In genomic region chr17:77451894-77452852, GRCh38 we compare ENCODE assay signal across 8 cellular contexts.
DNase-seq lines count a peak whose midpoint lies in the region; ATAC-seq, FAIRE-seq and TF ChIP-seq lines count a peak whose summit lies in the region.

No MANE protein-coding gene starts in this region.

- H3K36me3 ChIP-seq in astrocyte (ENCODE audit: insufficient read depth, low read length) = no peaks in the 10 kb centered on the region

- H3K27ac Mint-ChIP-seq in T-helper 1 cell treated with Interleukin-12 subunit alpha and Interleukin-12 subunit beta and Interleukin-4 antibody, amounts not matched to agents 30 μg/mL and 1 μg/mL, for 36 hours = peak overlapping the region; percentile 96
- H3K27ac Mint-ChIP-seq in astrocyte (ENCODE audit: unreplicated experiment) = peak overlapping the region; percentile 85

- no peaks in the 10 kb centered on the region for H3K27me3 ChIP-seq in astrocyte (ENCODE audit: insufficient read depth, low read length)

- peaks cover 47% of the 10 kb centered on the region for H3K36me3 Mint-ChIP-seq in T-helper 1 cell treated with Interleukin-12 subunit alpha and Interleukin-12 subunit beta and Interleukin-4 antibody, amounts not matched to agents 30 μg/mL and 1 μg/mL, for 36 hours (ENCODE audit: low read depth)
- peaks cover 8% of the 10 kb centered on the region for H3K36me3 Mint-ChIP-seq in astrocyte (ENCODE audit: low read depth, unreplicated experiment)

- H3K27ac ChIP-seq in astrocyte (ENCODE audit: low read depth, low read length) = peak overlapping the region; percentile 94

- H3K4me1 ChIP-seq in astrocyte (ENCODE audit: insufficient read depth, low read length) = peaks cover 78% of the 10 kb centered on the region

- peak overlapping the region; percentile 91 for H3K9ac ChIP-seq in astrocyte (ENCODE audit: low read length)

- no peaks in the 10 kb centered on the region for H3K9me3 ChIP-seq in astrocyte (ENCODE audit: insufficient read depth, low read depth, low read length)

- H3K79me2 ChIP-seq in astrocyte (ENCODE audit: insufficient read depth, low read length) = peaks cover 92% of the 10 kb centered on the region

- no peak for FAIRE-seq in astrocyte (lab: Jason Lieb, UNC)

- no peak for ATAC-seq in GM19395 (IDR thresholded peaks at IDR 0.05; ENCODE audit: unreplicated experiment)

- peaks cover 99% of the 10 kb centered on the region for H4K20me1 ChIP-seq in astrocyte (ENCODE audit: insufficient read depth, low read length)

- TF ChIP-seq CTCF in astrocyte (IDR thresholded peaks at IDR 0.05; ENCODE audit: insufficient read depth, low read depth, low read length) = no peak

- H3K27me3 Mint-ChIP-seq in T-helper 1 cell treated with Interleukin-12 subunit alpha and Interleukin-12 subunit beta and Interleukin-4 antibody, amounts not matched to agents 30 μg/mL and 1 μg/mL, for 36 hours (ENCODE audit: low read depth) = no peaks in the 10 kb centered on the region
- no peaks in the 10 kb centered on the region for H3K27me3 Mint-ChIP-seq in astrocyte (ENCODE audit: low read depth, unreplicated experiment)

- DNase-seq in T-helper 1 cell (no peak), NCI-H446 (lab: John Stamatoyannopoulos, UW) (peak; percentile 60 to 81), astrocyte (ENCODE audit: low read depth) (peak; percentile 69), retina (peak; percentile 90), NCI-H128 (lab: John Stamatoyannopoulos, UW; ENCODE audit: unreplicated experiment) (no peak)

- H3K4me1 Mint-ChIP-seq in T-helper 1 cell treated with Interleukin-12 subunit alpha and Interleukin-12 subunit beta and Interleukin-4 antibody, amounts not matched to agents 30 μg/mL and 1 μg/mL, for 36 hours (ENCODE audit: low read depth) = peaks cover 61% of the 10 kb centered on the region
- H3K4me1 Mint-ChIP-seq in astrocyte (ENCODE audit: low read depth, unreplicated experiment) = peaks cover 42% of the 10 kb centered on the region

- no peak overlapping the region for H2AFZ ChIP-seq in astrocyte (ENCODE audit: low read depth, low read length)

- H3K9me3 Mint-ChIP-seq in T-helper 1 cell treated with Interleukin-12 subunit alpha and Interleukin-12 subunit beta and Interleukin-4 antibody, amounts not matched to agents 30 μg/mL and 1 μg/mL, for 36 hours = no peaks in the 10 kb centered on the region
- H3K9me3 Mint-ChIP-seq in astrocyte (ENCODE audit: unreplicated experiment) = no peaks in the 10 kb centered on the region

- H3K4me3 Mint-ChIP-seq in T-helper 1 cell treated with Interleukin-12 subunit alpha and Interleukin-12 subunit beta and Interleukin-4 antibody, amounts not matched to agents 30 μg/mL and 1 μg/mL, for 36 hours = peak overlapping the region; percentile 100
- peak overlapping the region; percentile 96 for H3K4me3 Mint-ChIP-seq in astrocyte (ENCODE audit: unreplicated experiment)

- H3K4me2 ChIP-seq in astrocyte (ENCODE audit: low read length) = peak overlapping the region; percentile 94

- H3K4me3 ChIP-seq in astrocyte (ENCODE audit: insufficient read depth, low read depth, low read length) (peak overlapping the region; percentile 63), iPS-11a (ENCODE audit: low read depth, low read length) (peak overlapping the region; percentile 55)

Comparison
In these comparisons a context has a peak if more than half of its experiments do, and no peak if none do; other contexts are left out.
1. DNase-seq: peak in NCI-H446 (2 of 2), astrocyte (single experiment) and retina (single experiment); none in T-helper 1 cell (0 of 5) and NCI-H128 (single experiment).